Comparison of ENCODE assay signal across 24 cellular contexts in the genomic region with DNA sequence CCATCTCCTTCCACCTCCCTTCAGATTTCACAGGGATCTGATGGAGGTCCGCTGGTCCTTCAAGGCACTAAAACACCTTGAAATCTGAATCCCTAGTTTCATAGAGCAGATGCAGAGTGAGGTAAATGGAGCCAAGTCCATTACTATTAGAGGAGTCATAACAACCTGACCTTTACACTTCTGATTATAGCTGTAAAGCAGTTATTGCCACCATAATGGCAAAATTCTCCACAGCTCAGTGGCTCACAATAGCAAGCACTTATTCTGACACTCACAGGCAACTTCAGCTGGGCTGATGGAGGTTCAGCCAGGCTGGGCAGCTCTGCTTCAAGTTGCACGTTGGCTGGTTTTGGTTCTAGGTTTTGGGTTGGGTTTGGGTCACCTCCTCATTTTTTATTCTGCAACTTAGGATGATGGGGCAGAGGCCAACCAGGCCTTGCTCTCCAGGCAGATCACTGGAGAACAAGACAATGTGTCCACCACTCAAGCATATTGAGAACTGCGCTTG. TPM values are rescaled to one million over a fixed set of nuclear protein-coding genes. Genes with fewer than 3 reads are reported as not detected.
"Had no signal": no experiment of that assay in that cellular context is flagged by ENCODE, and none has a peak within 500 bp of the region (broad histone marks: within the 10 kb centered on the region; RNA-seq: fewer than 3 reads in every experiment).

No MANE protein-coding gene starts in this region.

- DNase-seq: Kasumi-1; MM.1S; NCI-H1092 treated with DMSO at 0.1 percent for 48 hours; NCI-H1436; NCI-H187; NCI-H2029; NCI-H2081 treated with DMSO at 0.1 percent for 48 hours; NCI-H2171 treated with DMSO at 0.1 percent for 48 hours; NCI-H345; NCI-H446 treated with DMSO at 0.1 percent for 48 hours; NCI-H510A treated with DMSO at 0.1 percent for 48 hours; NCI-H526; NCI-H748 treated with DMSO at 0.1 percent for 48 hours; NK-92 treated with Interleukin-12 subunit alpha and Interleukin-12 subunit beta, amount 100 ng/mL, for 24 hours; OCI-M1; SHP77; SK-N-SH; SW 1271 had no signal

- H3K27ac ChIP-seq: HL-60, KMS-11, RWPE1 had no signal

- H3K9me3 ChIP-seq: SK-N-SH had no signal

- H3K4me2 ChIP-seq: KMS-11, SK-N-SH had no signal

- ATAC-seq: K562 had no signal

- H3K4me3 ChIP-seq: K562 had no signal

- H3K9me2 ChIP-seq: SK-N-SH had no signal

RNA-seq across cellular contexts. Expression of a gene that starts 51.4 kb away (rescaled TPM):
- total RNA-seq: M059J had no signal
- polyA plus RNA-seq: IgD-negative memory B cell, SK-N-SH had no signal
